Comparison of ENCODE assay signal across 8 cellular contexts in genomic region chr12:103771466-103771865, GRCh38.
DNase-seq lines count a peak whose midpoint lies in the region; ATAC-seq and TF ChIP-seq lines count a peak whose summit lies in the region.

No MANE protein-coding gene starts in this region.

- H3K27me3 ChIP-seq in gastrocnemius medialis, result no peaks in the 10 kb centered on the region

- DNase-seq in stimulated activated CD4-positive, alpha-beta T cell treated with anti-CD3 and anti-CD28 coated beads, Interleukin-12 subunit alpha, Interleukin-12 subunit beta, amount 100 ng/mL, for 4 hours, result peak; percentile 4
- DNase-seq in stimulated activated CD4-positive, alpha-beta T cell treated with anti-CD3 and anti-CD28 coated beads, Interleukin-4, amount 100 ng/mL, for 24 hours, result no peak
- peak; percentile 76 for DNase-seq in SK-MEL-5 (ENCODE audit: low read depth, low spot score)
- DNase-seq in cardiac septum (ENCODE audit: low spot score), result peak; percentile 77
- peak in 1 of 2 donors; percentile 34 for DNase-seq in gastrocnemius medialis
- no peak for DNase-seq in activated CD8-positive, alpha-beta memory T cell treated with anti-CD3 and anti-CD28 coated beads, Interleukin-2, amount 50 U/mL, for 48 hours
- DNase-seq in dedifferentiated amniotic fluid mesenchymal stem cell (ENCODE audit: extremely low spot score), result no peak

- ATAC-seq in gastrocnemius medialis, result peak; percentile 39 to 61
- no peak for ATAC-seq in HG03432 (IDR thresholded peaks at IDR 0.05; ENCODE audit: unreplicated experiment)

- no peak overlapping the region for H3K27ac ChIP-seq in gastrocnemius medialis

- H3K9me3 ChIP-seq in gastrocnemius medialis, result no peaks in the 10 kb centered on the region

- TF ChIP-seq POLR2A in gastrocnemius medialis (IDR thresholded peaks at IDR 0.05), result no peak

- H3K4me1 ChIP-seq in gastrocnemius medialis, result peaks cover 5 to 6% of the 10 kb centered on the region in 2 donors

- H3K4me3 ChIP-seq in gastrocnemius medialis, result no peak overlapping the region

- in situ Hi-C loops in SK-MEL-5 (cut with HindIII; ENCODE audit: low pct_unique_long_range_greater_than_20kb, low sequenced_read_pairs) (no loop called here), gastrocnemius medialis (cut with MboI; ENCODE audit: low sequenced_read_pairs in 4 of 4) (no loop called here)

- peak; percentile 39 to 78 (median 58) for TF ChIP-seq CTCF in gastrocnemius medialis (IDR thresholded peaks at IDR 0.05 in 4 of 5, conservative IDR thresholded peaks at IDR 0.05 in 1 of 5)

- intact Hi-C loops in cardiac septum (cut with DNase I), result no loop called here
- intact Hi-C loops in gastrocnemius medialis (cut with DNase I; ENCODE audit: low total_unique reads), result loop anchor here (2.0 kb wide), 2 partner anchors 105 to 157 kb away; no protein-coding TSS in a partner anchor

- peaks cover 0 to 3% of the 10 kb centered on the region in 2 donors for H3K36me3 ChIP-seq in gastrocnemius medialis

Comparison
In these comparisons a context has a peak if more than half of its experiments do, and no peak if none do; other contexts are left out.
1. DNase-seq: peak in stimulated activated CD4-positive, alpha-beta T cell treated with anti-CD3 and anti-CD28 coated beads, Interleukin-12 subunit alpha, Interleukin-12 subunit beta, amount 100 ng/mL, for 4 hours (single experiment), SK-MEL-5 (single experiment) and cardiac septum (single experiment); none in stimulated activated CD4-positive, alpha-beta T cell treated with anti-CD3 and anti-CD28 coated beads, Interleukin-4, amount 100 ng/mL, for 24 hours (single experiment), activated CD8-positive, alpha-beta memory T cell treated with anti-CD3 and anti-CD28 coated beads, Interleukin-2, amount 50 U/mL, for 48 hours (single experiment) and dedifferentiated amniotic fluid mesenchymal stem cell (single experiment).